In the genomic region with DNA sequence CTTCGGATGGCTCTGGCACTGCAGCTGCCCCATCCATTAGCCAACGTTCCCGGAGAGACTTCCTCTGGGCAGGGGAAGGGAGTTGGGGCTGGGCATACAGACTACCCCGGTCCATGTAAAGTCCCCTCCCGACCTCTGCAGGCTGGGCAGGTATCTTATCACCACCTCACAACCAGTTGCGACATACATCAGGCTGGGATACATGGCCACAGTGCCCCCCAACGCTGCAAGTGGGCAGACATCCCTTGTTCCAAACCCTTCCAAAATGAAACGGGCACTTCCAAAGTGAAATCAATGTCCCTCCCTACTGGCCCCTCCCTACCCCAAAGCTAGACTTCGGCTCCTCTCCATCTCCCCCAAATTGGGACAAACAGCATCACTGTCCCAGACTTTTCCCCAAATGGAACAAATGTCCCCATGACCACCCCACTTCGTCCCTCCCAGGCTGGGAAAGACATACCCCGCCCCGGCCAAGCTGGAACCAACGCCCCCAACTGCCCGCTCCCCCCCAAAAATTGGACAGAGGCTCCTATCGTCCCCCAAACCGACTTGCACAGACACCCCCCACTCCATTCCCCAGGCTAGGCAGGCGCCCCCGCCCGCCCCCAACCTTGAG, we compare ENCODE assay signal across 1 cellular context.
TF ChIP-seq lines count a peak whose summit lies in the region.

No MANE protein-coding gene starts in this region.

TF ChIP-seq in IMR-90, 13 proteins besides CTCF, POLR2A, EP300 and RAD21:
- peak; percentile 61; the same call in 1 of the 2 replicates for TF ChIP-seq CEBPB (IDR thresholded peaks at IDR 0.05; ENCODE audit: low read depth, low read length)
- TF ChIP-seq SMC3 (IDR thresholded peaks at IDR 0.05; ENCODE audit: low read depth, low read length), result no peak
- no peak for TF ChIP-seq FOS (IDR thresholded peaks at IDR 0.05; ENCODE audit: low read depth, low read length)
- TF ChIP-seq MXI1 (IDR thresholded peaks at IDR 0.05; ENCODE audit: borderline replicate concordance, low read depth, low read length), result no peak
